ENCODE assay signal across 26 cellular contexts in the genomic region with DNA sequence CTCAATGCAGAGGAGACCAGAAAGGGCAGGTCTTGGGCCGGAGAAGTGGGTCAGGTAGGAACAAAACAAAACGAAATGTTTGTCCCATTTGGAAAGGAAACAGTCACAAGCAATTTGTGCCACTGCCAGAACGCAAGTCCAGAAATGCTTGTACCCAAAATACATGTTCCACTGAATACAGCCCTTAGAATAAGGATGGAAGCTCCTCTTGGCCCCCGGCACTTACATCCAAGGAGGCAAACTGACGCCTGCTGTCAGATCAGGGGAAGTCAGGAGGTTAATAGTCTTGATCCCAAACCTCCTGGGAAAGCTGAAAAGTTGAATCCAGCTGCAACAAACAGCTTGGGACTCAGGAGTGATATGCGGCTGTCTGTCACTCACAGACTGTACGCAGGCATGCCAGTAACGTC.
"Had no signal": no experiment of that assay in that cellular context is flagged by ENCODE, and none has a peak within 500 bp of the region (broad histone marks: within the 10 kb centered on the region; RNA-seq: fewer than 3 reads in every experiment).

No MANE protein-coding gene starts in this region.

- H3K4me1 ChIP-seq: sigmoid colon had no signal

- H3K27ac ChIP-seq: body of pancreas, gastroesophageal sphincter, heart left ventricle, sigmoid colon, testis, VCaP had no signal

- H3K36me3 ChIP-seq: gastroesophageal sphincter, heart left ventricle, sigmoid colon had no signal

- ATAC-seq: activated CD4-positive, CD25-positive, alpha-beta regulatory T cell treated with anti-CD3 and anti-CD28 coated beads, Interleukin-2, amount 50 U/mL, for 24 hours; activated CD8-positive, alpha-beta memory T cell treated with anti-CD3 and anti-CD28 coated beads, Interleukin-2, amount 10 ng/mL, durations not matched to agents 7 days and 5 days; activated CD8-positive, alpha-beta T cell treated with anti-CD3 and anti-CD28 coated beads for 36 hours; activated naive CD8-positive, alpha-beta T cell treated with anti-CD3 and anti-CD28 coated beads, Interleukin-2, amount 50 U/mL, for 24 hours; body of pancreas; esophagus mucosa; gastroesophageal sphincter; heart left ventricle; left cardiac atrium; mucosa of descending colon; stimulated activated naive B cell treated with anti-CD40 and anti-IgM and Interleukin-4, amounts not matched to agents 10 μg/mL and 1 μg/mL and 100 μg/mL, for 72 hours had no signal

- H3K27me3 ChIP-seq: body of pancreas, gastroesophageal sphincter, heart left ventricle, sigmoid colon, testis had no signal

- DNase-seq: activated CD4-positive, alpha-beta T cell treated with anti-CD3 and anti-CD28 coated beads, Interleukin-2, amount 10 ng/mL, durations not matched to agents 7 days and 5 days; activated CD8-positive, alpha-beta memory T cell treated with anti-CD3 and anti-CD28 coated beads, Interleukin-2, amount 10 ng/mL, durations not matched to agents 7 days and 5 days; activated CD8-positive, alpha-beta T cell treated with anti-CD3 and anti-CD28 coated beads for 36 hours; activated gamma-delta T cell; activated naive CD4-positive, alpha-beta T cell treated with anti-CD3 and anti-CD28 coated beads, Interleukin-2, amount 50 U/mL, for 16 hours; activated naive CD8-positive, alpha-beta T cell treated with anti-CD3 and anti-CD28 coated beads, Interleukin-2, amount 50 U/mL, for 24 hours; activated T-cell treated with anti-CD3 and anti-CD28 coated beads for 4 hours; body of pancreas; effector memory CD4-positive, alpha-beta T cell; heart left ventricle; islet precursor cell; left cardiac atrium; mesenchymal stem cell; mucosa of descending colon; nephron progenitor cell; sigmoid colon; stimulated activated CD4-positive, alpha-beta T cell treated with anti-CD3 and anti-CD28 coated beads, Interleukin-2, amount 100 ng/mL, for 48 hours; stimulated activated CD8-positive, alpha-beta memory T cell treated with anti-CD3 and anti-CD28 coated beads, Interleukin-4, amount 100 ng/mL, for 48 hours; stimulated activated naive B cell treated with anti-CD40 and anti-IgM and Interleukin-4, amounts not matched to agents 10 μg/mL and 1 μg/mL and 100 μg/mL, for 72 hours; testis; trophoblast cell had no signal

- H3K4me3 ChIP-seq: body of pancreas, gastroesophageal sphincter, heart left ventricle, mucosa of descending colon, sigmoid colon, testis had no signal

- FAIRE-seq: endothelial cell of umbilical vein had no signal

- H3K9me3 ChIP-seq: body of pancreas, gastroesophageal sphincter, heart left ventricle, mucosa of descending colon, sigmoid colon, testis had no signal
